In the genomic region with DNA sequence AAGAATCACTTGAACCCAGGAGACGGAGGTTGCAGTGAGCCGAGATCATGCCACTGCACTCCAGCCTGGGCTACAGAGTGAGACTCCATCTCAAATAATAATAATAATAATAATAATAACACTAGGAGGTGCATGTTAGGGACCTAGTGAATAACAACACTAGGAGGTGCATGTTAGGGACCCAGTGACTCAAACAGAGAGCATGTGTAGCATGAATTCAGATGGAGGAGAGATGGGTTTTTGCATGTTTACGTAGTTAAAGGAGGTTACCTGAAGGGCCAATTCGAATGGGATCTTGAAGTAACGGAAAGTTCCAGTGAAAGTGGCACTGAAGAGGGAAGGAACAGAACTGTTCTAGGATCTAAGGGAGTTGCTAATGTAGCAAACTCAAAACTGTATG, we compare ENCODE assay signal across 23 cellular contexts. TPM values are rescaled to one million over a fixed set of nuclear protein-coding genes. Genes with fewer than 3 reads are reported as not detected.
DNase-seq lines count a peak whose midpoint lies in the region; ATAC-seq and TF ChIP-seq lines count a peak whose summit lies in the region.
"Had no signal": no experiment of that assay in that cellular context is flagged by ENCODE, and none has a peak within 500 bp of the region (broad histone marks: within the 10 kb centered on the region; RNA-seq: fewer than 3 reads in every experiment).

No MANE protein-coding gene starts in this region.

- H3K9ac ChIP-seq in KMS-11 = no peak overlapping the region

- H3K4me1 ChIP-seq in KMS-11 (ENCODE audit: low read depth, poor library complexity, severe bottlenecking) = peaks cover 24% of the 10 kb centered on the region
- H3K4me1 ChIP-seq: colonic mucosa had no signal

- TF ChIP-seq CTCF in KMS-11 (conservative IDR thresholded peaks at IDR 0.05; ENCODE audit: low read depth, low read length) = no peak

- ATAC-seq in GM19023 (IDR thresholded peaks at IDR 0.05; ENCODE audit: unreplicated experiment) = peak; percentile 18
- ATAC-seq in HG02571 (IDR thresholded peaks at IDR 0.05; ENCODE audit: unreplicated experiment) = peak; percentile 31
- peak; percentile 39 for ATAC-seq in left lobe of liver
- ATAC-seq in HG03159 (IDR thresholded peaks at IDR 0.05; ENCODE audit: unreplicated experiment) = no peak
- ATAC-seq: activated CD4-positive, CD25-positive, alpha-beta regulatory T cell treated with anti-CD3 and anti-CD28 coated beads, Interleukin-2, amount 50 U/mL, for 24 hours had no signal

- DNase-seq in left lobe of liver (ENCODE audit: low spot score) = no peak
- no peak for DNase-seq in NCI-H82 treated with DMSO at 0.1 percent for 48 hours (lab: John Stamatoyannopoulos, UW; ENCODE audit: unreplicated experiment)
- no peak for DNase-seq in DMS 273 (lab: John Stamatoyannopoulos, UW; ENCODE audit: unreplicated experiment)
- DNase-seq: activated CD4-positive, alpha-beta memory T cell treated with anti-CD3 and anti-CD28 coated beads, Interleukin-2, amount 10 ng/mL, durations not matched to agents 7 days and 5 days; activated naive CD8-positive, alpha-beta T cell treated with anti-CD3 and anti-CD28 coated beads for 36 hours; aorta; effector CD8-positive, alpha-beta T cell; EL; erythroblast; head of caudate nucleus; NCI-H1105 treated with DMSO at 0.1 percent for 48 hours; NCI-H2029 treated with DMSO at 0.1 percent for 48 hours; NCI-H748 treated with DMSO at 0.1 percent for 48 hours; stimulated activated naive CD4-positive, alpha-beta T cell treated with Interleukin-2 at 50 U/mL for 16 hours had no signal

- no peaks in the 10 kb centered on the region for H3K36me3 ChIP-seq in KMS-11 (ENCODE audit: insufficient read depth)
- H3K36me3 ChIP-seq: cardiac muscle cell, colonic mucosa had no signal

- H3K27me3 ChIP-seq in KMS-11 (ENCODE audit: insufficient read depth, low read depth) = no peaks in the 10 kb centered on the region
- H3K27me3 ChIP-seq: colonic mucosa had no signal

- no peaks in the 10 kb centered on the region for H4K20me1 ChIP-seq in KMS-11 (ENCODE audit: insufficient read depth)

- H3K4me3 ChIP-seq in KMS-11 (IDR thresholded peaks at IDR 0.05; ENCODE audit: insufficient read depth, low read depth, low read length) = no peak overlapping the region
- H3K4me3 ChIP-seq: cardiac muscle cell, colonic mucosa had no signal

- H3K79me2 ChIP-seq in KMS-11 (ENCODE audit: insufficient read depth, low read depth) = no peaks in the 10 kb centered on the region

- H3K27ac ChIP-seq in KMS-11 = no peak overlapping the region; the same call in 1 of the 2 replicates
- H3K27ac ChIP-seq: cardiac muscle cell, colonic mucosa had no signal

- peak overlapping the region; percentile 49 for H3K4me2 ChIP-seq in KMS-11

- peak overlapping the region; percentile 32; the same call in 1 of the 2 replicates for H2AFZ ChIP-seq in KMS-11 (ENCODE audit: low read depth)

RNA-seq across cellular contexts. Expression of a gene that starts 7.1 kb away (rescaled TPM):
- 1.1 TPM for total RNA-seq in left lobe of liver
- total RNA-seq: activated naive CD8-positive, alpha-beta T cell treated with anti-CD3 and anti-CD28 coated beads for 36 hours; OCI-LY7; osteocyte had no signal
